31 cellular contexts compared by ENCODE assay signal in genomic region chr11:111461460-111462240, GRCh38. TPM values are rescaled to one million over a fixed set of nuclear protein-coding genes. Genes with fewer than 3 reads are reported as not detected.
A peak's percentile ranks its signal among the peaks of the same experiment; 100 is the strongest.
DNase-seq lines count a peak whose midpoint lies in the region; ATAC-seq, FAIRE-seq and TF ChIP-seq lines count a peak whose summit lies in the region.
"Had no signal": no experiment of that assay in that cellular context is flagged by ENCODE, and none has a peak within 500 bp of the region (broad histone marks: within the 10 kb centered on the region; RNA-seq: fewer than 3 reads in every experiment).

No MANE protein-coding gene starts in this region.

- no peak overlapping the region for H2BK5ac ChIP-seq in H9 (ENCODE audit: insufficient read length, low read length)

- no peak for FAIRE-seq in pancreas (lab: Jason Lieb, UNC)
- FAIRE-seq: A549, GM18507 had no signal

- no peak overlapping the region for H3T11ph ChIP-seq in H9 (ENCODE audit: low read length)

- H4K91ac ChIP-seq in H9 (ENCODE audit: insufficient read length, low read depth, low read length), result no peak overlapping the region

- H4K20me1 ChIP-seq in H9 (ENCODE audit: control insufficient read depth, insufficient read depth, insufficient read length), result no peaks in the 10 kb centered on the region

- peak; percentile 40 for ATAC-seq in omental fat pad (ENCODE audit: low FRiP score)
- ATAC-seq in pancreas, result no peak
- ATAC-seq: A549; CD8-positive, alpha-beta T cell had no signal

- H3K27ac Mint-ChIP-seq in CD14-positive monocyte (no peak overlapping the region), H9 (no peak overlapping the region)
- H3K27ac Mint-ChIP-seq: CD8-positive, alpha-beta T cell; GM23338; HFFc6 had no signal

- H3K27me3 ChIP-seq in H9 (ENCODE audit: insufficient read depth, low read length) (no peaks in the 10 kb centered on the region), pancreas (no peaks in the 10 kb centered on the region)
- H3K27me3 ChIP-seq: MG63 had no signal

- H3K4me3 ChIP-seq in coronary artery, result no peak overlapping the region
- no peak overlapping the region for H3K4me3 ChIP-seq in pancreas
- H3K4me3 ChIP-seq: A549, GM23338, HAP-1, MG63 had no signal

- H3K4me1 Mint-ChIP-seq in CD14-positive monocyte, result no peaks in the 10 kb centered on the region
- H3K4me1 Mint-ChIP-seq in H9, result 0 out of 4 replicates have a peak, but pooled peaks cover 2% of the 10 kb centered on the region in 2 experiments
- H3K4me1 Mint-ChIP-seq: GM23338 had no signal

- no peaks in the 10 kb centered on the region for H3K79me1 ChIP-seq in H9 (ENCODE audit: insufficient read depth, low read depth, low read length, poor library complexity, severe bottlenecking)

- no peaks in the 10 kb centered on the region for H3K9me3 Mint-ChIP-seq in CD14-positive monocyte
- H3K9me3 Mint-ChIP-seq in H9, result no peaks in the 10 kb centered on the region
- H3K9me3 Mint-ChIP-seq: CD8-positive, alpha-beta T cell; GM23338; HFFc6 had no signal

- H3K4me3 Mint-ChIP-seq in CD14-positive monocyte, result no peak overlapping the region
- H3K4me3 Mint-ChIP-seq in H9, result no peak overlapping the region
- H3K4me3 Mint-ChIP-seq: CD8-positive, alpha-beta T cell; GM23338; HFFc6 had no signal

- no peaks in the 10 kb centered on the region for H3K23me2 ChIP-seq in H9 (ENCODE audit: insufficient read length, low read depth, low read length, poor library complexity, severe bottlenecking)

- H2BK15ac ChIP-seq in H9 (ENCODE audit: low read depth, low read length), result no peak overlapping the region

- no CpG with 5 or more reads among the region's 11 CpGs for WGBS in H9 (ENCODE audit: extremely low coverage, insufficient read length, low lambda C conversion rate)
- WGBS in pancreas, 2 donors, result 81 to 89% methylated on average over 11 of the region's 11 CpGs

- no peak overlapping the region for H3K14ac ChIP-seq in H9 (ENCODE audit: insufficient read depth, low read length)

- H3K56ac ChIP-seq in H9 (ENCODE audit: insufficient read length, low read depth, low read length), result no peak overlapping the region

- no peak overlapping the region for H2AK5ac ChIP-seq in H9 (ENCODE audit: insufficient read length, low read length)

- H3K27me3 Mint-ChIP-seq in CD14-positive monocyte (ENCODE audit: low read depth in 3 of 3), result peaks cover 9 to 12% (median 12%) of the 10 kb centered on the region in 3 donors
- peaks cover 18% of the 10 kb centered on the region for H3K27me3 Mint-ChIP-seq in H9 (ENCODE audit: low read depth)

- no peak overlapping the region for H4K8ac ChIP-seq in H9 (replicated peaks; ENCODE audit: insufficient read length, low read depth, low read length)

- no peak overlapping the region for H3K9ac ChIP-seq in H9 (ENCODE audit: extremely low read depth, insufficient read length, low read length)

- H3K4me1 ChIP-seq in H9 (ENCODE audit: insufficient read depth, low read length), result no peaks in the 10 kb centered on the region
- H3K4me1 ChIP-seq in pancreas, result no peaks in the 10 kb centered on the region
- H3K4me1 ChIP-seq: A549, HAP-1 had no signal

- no peak overlapping the region for H2BK120ac ChIP-seq in H9 (ENCODE audit: low read depth, low read length, poor library complexity, severe bottlenecking)

- H3K4ac ChIP-seq in H9 (ENCODE audit: low read depth, low read length), result no peak overlapping the region

- no peak overlapping the region for H4K5ac ChIP-seq in H9 (ENCODE audit: insufficient read length, low read depth, low read length)

- no peak overlapping the region for H2BK12ac ChIP-seq in H9 (ENCODE audit: insufficient read length, low read depth, low read length)

- H3K4me2 ChIP-seq in H9 (ENCODE audit: insufficient read depth, insufficient read length, low read length), result no peak overlapping the region
- H3K4me2 ChIP-seq: A549, GM23338 had no signal

- H3K36me3 ChIP-seq in pancreas, result no peaks in the 10 kb centered on the region
- H3K36me3 ChIP-seq: HAP-1, MG63 had no signal

- no peaks in the 10 kb centered on the region for H3K79me2 ChIP-seq in H9 (ENCODE audit: insufficient read depth, low read length)

- no peaks in the 10 kb centered on the region for H3K36me3 Mint-ChIP-seq in CD14-positive monocyte
- no peaks in the 10 kb centered on the region for H3K36me3 Mint-ChIP-seq in H9 (ENCODE audit: insufficient read depth in 1 of 3, low read depth in 3 of 3)
- H3K36me3 Mint-ChIP-seq: CD8-positive, alpha-beta T cell had no signal

- no peaks in the 10 kb centered on the region for H3K9me3 ChIP-seq in H9 (ENCODE audit: control insufficient read depth, low read depth, low read length)
- H3K9me3 ChIP-seq in pancreas, result no peaks in the 10 kb centered on the region
- H3K9me3 ChIP-seq: A549, Caco-2, HAP-1 had no signal

- H3K27ac ChIP-seq in H9 (ENCODE audit: insufficient read length, low read depth, low read length) (no peak overlapping the region), coronary artery (no peak overlapping the region), pancreas (no peak overlapping the region)
- H3K27ac ChIP-seq: A549, RWPE1 had no signal

- TF ChIP-seq CTCF in CD14-positive monocyte (IDR thresholded peaks at IDR 0.05) (no peak), H9 (conservative IDR thresholded peaks at IDR 0.05) (no peak), coronary artery (IDR thresholded peaks at IDR 0.05) (no peak), omental fat pad (IDR thresholded peaks at IDR 0.05) (no peak), pancreas (IDR thresholded peaks at IDR 0.05) (no peak)

- DNase-seq in CD14-positive monocyte (ENCODE audit: low spot score) (peak; percentile 24), H9 (no peak), coronary artery (ENCODE audit: low spot score) (peak; percentile 26), omental fat pad (ENCODE audit: low spot score) (no peak), DMS153 treated with DMSO at 0.1 percent for 48 hours (lab: John Stamatoyannopoulos, UW; ENCODE audit: unreplicated experiment) (no peak), ureter (ENCODE audit: low spot score) (no peak), pancreas (no peak)
- DNase-seq: C1 segment of cervical spinal cord; Caco-2; CD8-positive, alpha-beta T cell; DMS79; EL; GDM1; HFFc6; KG1; NCI-H1105 treated with DMSO at 0.1 percent for 48 hours; NCI-H146; NCI-H1930; NCI-H446; NCI-H526 treated with DMSO at 0.1 percent for 48 hours; SHP77; SW 1271 had no signal

- H2BK20ac ChIP-seq in H9 (ENCODE audit: low read depth, low read length, poor library complexity, severe bottlenecking), result no peak overlapping the region

- intact Hi-C loops in CD14-positive monocyte (cut with micrococcal nuclease), result no loop called here
- intact Hi-C loops in pancreas (cut with DNase I), result no loop called here

- H3K23ac ChIP-seq in H9 (ENCODE audit: insufficient read length, low read depth, low read length), result no peak overlapping the region

- no peak overlapping the region for H2AFZ ChIP-seq in H9 (ENCODE audit: low read length)

- peak overlapping the region; percentile 16 for H3K18ac ChIP-seq in H9 (ENCODE audit: insufficient read length, low read depth, low read length)

RNA-seq across cellular contexts. Expression of gene BTG4, which starts 50.5 kb away (rescaled TPM):
- polyA plus RNA-seq in CD14-positive monocyte (not detected), pancreas (not detected)
- total RNA-seq in H9 (2021) (not detected in 2 replicates), omental fat pad (not detected), ureter (not detected), pancreas (not detected)
- total RNA-seq: CD8-positive, alpha-beta T cell; HFFc6; OCI-LY7; SK-MEL-5 had no signal

RNA-seq across cellular contexts. Expression of gene HOATZ, which starts 52.9 kb away (rescaled TPM):
- polyA plus RNA-seq in CD14-positive monocyte, result not detected
- not detected in 2 replicates for total RNA-seq in H9 (2021)
- not detected for total RNA-seq in omental fat pad
- not detected for total RNA-seq in ureter
- total RNA-seq in pancreas, result not detected
- polyA plus RNA-seq in pancreas, result not detected
- total RNA-seq: Caco-2; CD8-positive, alpha-beta T cell; GM23338; HFFc6; HT1080; OCI-LY7; SK-MEL-5 had no signal
- polyA plus RNA-seq: A549, GM23338 had no signal

Comparison
In these comparisons a context has a peak if more than half of its experiments do, and no peak if none do; other contexts are left out.
1. DNase-seq: peak in CD14-positive monocyte (single experiment) and coronary artery (single experiment); none in H9 (single experiment), omental fat pad (single experiment), DMS153 treated with DMSO at 0.1 percent for 48 hours (single experiment), ureter (single experiment) and pancreas (0 of 6).